ENCODE assay signal across 8 cellular contexts in genomic region chr20:43914697-43915208, GRCh38. TPM values are rescaled to one million over a fixed set of nuclear protein-coding genes. Genes with fewer than 3 reads are reported as not detected.
A peak's percentile ranks its signal among the peaks of the same experiment; 100 is the strongest.
DNase-seq lines count a peak whose midpoint lies in the region; ATAC-seq and TF ChIP-seq lines count a peak whose summit lies in the region.

TSS of gene TOX2 (plus strand) at chr20:43914852. CDS start at chr20:43914892, 40 bp downstream.

- H3K36me3 Mint-ChIP-seq in immature natural killer cell: peaks cover 0 to 3% (median 0%) of the 10 kb centered on the region in 3 donors

- peak within 1 kb of the TSS; percentile 58 for H3K4me3 ChIP-seq in astrocyte of the spinal cord (ENCODE audit: low read depth, low read length)

- H3K4me1 Mint-ChIP-seq in immature natural killer cell: peaks cover 21 to 26% of the 10 kb centered on the region in 2 donors

- ATAC-seq in HG03354 (IDR thresholded peaks at IDR 0.05; ENCODE audit: poor library complexity, severe bottlenecking, unreplicated experiment) (peak; percentile 61), SK-N-SH treated with all-trans-retinoic acid at 6 μM for 48 hours (peak; percentile 70)

- H3K27ac Mint-ChIP-seq in immature natural killer cell: peak within 1 kb of the TSS; percentile 19 to 92 (median 89)

- DNase-seq in NCI-H1417 (lab: John Stamatoyannopoulos, UW) (peak; percentile 65 to 80 (median 71)), NCI-H1417 treated with DMSO at 0.1 percent for 48 hours (lab: John Stamatoyannopoulos, UW) (no peak), astrocyte of the spinal cord (ENCODE audit: low read depth, low spot score) (no peak), immature natural killer cell (peak in 2 of 3 donors; percentile 51 to 55), caudate nucleus (lab: John Stamatoyannopoulos, UW) (no peak)
- peak; percentile 47 for DNase-seq in stimulated activated CD8-positive, alpha-beta memory T cell treated with anti-CD3 and anti-CD28 coated beads, Interleukin-4, amount 100 ng/mL, for 48 hours

- H3K27me3 Mint-ChIP-seq in immature natural killer cell (ENCODE audit: low read depth in 3 of 3): peaks cover 19 to 35% (median 29%) of the 10 kb centered on the region in 3 donors

- H3K27ac ChIP-seq in caudate nucleus (ENCODE audit: low read depth, low read length): no peak within 1 kb of the TSS

- TF ChIP-seq CTCF in astrocyte of the spinal cord (IDR thresholded peaks at IDR 0.05; ENCODE audit: low read depth, low read length): no peak

- H3K9me3 Mint-ChIP-seq in immature natural killer cell: peaks cover 5 to 13% (median 11%) of the 10 kb centered on the region in 6 donors

- H3K4me3 Mint-ChIP-seq in immature natural killer cell: peak within 1 kb of the TSS; percentile 74 to 92 (median 80)

- in situ Hi-C loops in astrocyte of the spinal cord (cut with HindIII; ENCODE audit: low sequenced_read_pairs): no loop called here

TF ChIP-seq in SK-N-SH treated with all-trans-retinoic acid at 6 μM for 48 hours, 23 proteins besides CTCF, POLR2A, EP300 and RAD21:
- no peak for TF ChIP-seq ESRRG (CRISPR knock-in tag; IDR thresholded peaks at IDR 0.05)
TF ChIP-seq in SK-N-SH treated with all-trans-retinoic acid at 6 μM for 48 hours: peak in this region for 0.

RNA-seq across cellular contexts. Expression of gene TOX2, which starts in this region (rescaled TPM):
- 1 to 10 TPM; 2.4 to 5.0 (median 2.9) TPM for polyA plus RNA-seq in immature natural killer cell

Comparison
In these comparisons a context has a peak if more than half of its experiments do, and no peak if none do; other contexts are left out.
1. DNase-seq: peak in NCI-H1417 (3 of 3), immature natural killer cell (2 of 3) and stimulated activated CD8-positive, alpha-beta memory T cell treated with anti-CD3 and anti-CD28 coated beads, Interleukin-4, amount 100 ng/mL, for 48 hours (single experiment); none in NCI-H1417 treated with DMSO at 0.1 percent for 48 hours (single experiment), astrocyte of the spinal cord (single experiment) and caudate nucleus (0 of 61).